Comparison of ENCODE assay signal across 25 cellular contexts in genomic region chr7:50497968-50498367, GRCh38. TPM values are rescaled to one million over a fixed set of nuclear protein-coding genes. Genes with fewer than 3 reads are reported as not detected.
A peak's percentile ranks its signal among the peaks of the same experiment; 100 is the strongest.
DNase-seq lines count a peak whose midpoint lies in the region; ATAC-seq and TF ChIP-seq lines count a peak whose summit lies in the region.
"Had no signal": no experiment of that assay in that cellular context is flagged by ENCODE, and none has a peak within 500 bp of the region (broad histone marks: within the 10 kb centered on the region; RNA-seq: fewer than 3 reads in every experiment).

No MANE protein-coding gene starts in this region.

- CTCF ChIA-PET in mammary epithelial cell (lab: Charles Lee; ENCODE audit: low non-redundant PET): no interaction called here

- in situ Hi-C loops in mammary epithelial cell (cut with MboI; ENCODE audit: low sequenced_read_pairs in 2 of 2): no loop called here

- H3K4me1 ChIP-seq in heart right ventricle (peaks cover 4 to 30% (median 22%) of the 10 kb centered on the region in 9 donors), mammary epithelial cell (ENCODE audit: insufficient read depth, low read length) (peaks cover 29% of the 10 kb centered on the region)
- H3K4me1 ChIP-seq: A549 had no signal

- WGBS in heart right ventricle, 2 donors: 64% methylated on average over 5 of the region's 5 CpGs
- 23% methylated on average over 5 of the region's 5 CpGs for WGBS in mammary epithelial cell (ENCODE audit: low coverage, missing lambda C conversion rate)

- H3K4me2 ChIP-seq in mammary epithelial cell (ENCODE audit: insufficient read depth, low read depth, low read length): no peak overlapping the region
- H3K4me2 ChIP-seq: A549, PC-9 had no signal

- dilution Hi-C loops in mammary epithelial cell (cut with HindIII; ENCODE audit: low sequenced_read_pairs): no loop called here

- intact Hi-C loops in left ventricle myocardium superior (cut with micrococcal nuclease): no loop called here
- intact Hi-C loops in heart right ventricle (cut with DNase I): no loop called here
- intact Hi-C loops in mammary epithelial cell (cut with micrococcal nuclease): no loop called here

- H3K79me2 ChIP-seq in mammary epithelial cell (ENCODE audit: insufficient read depth, low read length): no peaks in the 10 kb centered on the region

- H3K9ac ChIP-seq in mammary epithelial cell (ENCODE audit: insufficient read depth, low read length): no peak overlapping the region

- no peak overlapping the region for H2AFZ ChIP-seq in mammary epithelial cell (ENCODE audit: low read depth, low read length)
- H2AFZ ChIP-seq: PC-9 had no signal

- no peak for TF ChIP-seq CTCF in heart right ventricle (IDR thresholded peaks at IDR 0.05)
- TF ChIP-seq CTCF in mammary epithelial cell (conservative IDR thresholded peaks at IDR 0.05 in 1 of 2, IDR thresholded peaks at IDR 0.05 in 1 of 2; ENCODE audit: extremely low read depth in 1 of 2, insufficient read depth in 1 of 2, low read depth in 1 of 2, low read length in 2 of 2): no peak

- no peak overlapping the region for H3K27ac ChIP-seq in heart right ventricle
- no peak overlapping the region for H3K27ac ChIP-seq in mammary epithelial cell (ENCODE audit: insufficient read depth, low read depth, low read length)
- H3K27ac ChIP-seq: A549, PC-9 had no signal

- H3K9me3 ChIP-seq in heart right ventricle (no peaks in the 10 kb centered on the region), mammary epithelial cell (replicated peaks; ENCODE audit: insufficient read depth, low read length) (no peaks in the 10 kb centered on the region)
- H3K9me3 ChIP-seq: A549, transverse colon had no signal

- no peak overlapping the region for H3K4me3 ChIP-seq in heart right ventricle
- H3K4me3 ChIP-seq in mammary epithelial cell (replicated peaks in 1 of 3; ENCODE audit: insufficient read depth in 1 of 3, low read depth in 2 of 3, low read length in 3 of 3): no peak overlapping the region
- H3K4me3 ChIP-seq: A549, lung, PC-9, transverse colon had no signal

- H3K27me3 ChIP-seq in heart right ventricle: peaks cover 0 to 6% (median 0%) of the 10 kb centered on the region in 7 donors
- H3K27me3 ChIP-seq in mammary epithelial cell (ENCODE audit: insufficient read depth, low read length): no peaks in the 10 kb centered on the region
- H3K27me3 ChIP-seq: transverse colon had no signal

- peak; percentile 21 for ATAC-seq in left ventricle myocardium superior
- ATAC-seq in heart right ventricle: no peak
- no peak for ATAC-seq in GM19351 (IDR thresholded peaks at IDR 0.05; ENCODE audit: unreplicated experiment)
- ATAC-seq: A549; naive thymus-derived CD8-positive, alpha-beta T cell had no signal

- H3K36me3 ChIP-seq in heart right ventricle (no peaks in the 10 kb centered on the region), mammary epithelial cell (ENCODE audit: insufficient read depth, low read length) (no peaks in the 10 kb centered on the region)
- H3K36me3 ChIP-seq: transverse colon had no signal

- no peak for DNase-seq in left ventricle myocardium superior
- DNase-seq in heart right ventricle: no peak
- peak; percentile 48 for DNase-seq in mammary epithelial cell
- DNase-seq in iris pigment epithelial cell (ENCODE audit: low read depth): peak; percentile 77
- no peak for DNase-seq in Ammon's horn (ENCODE audit: low spot score)
- DNase-seq in DMS153 (lab: John Stamatoyannopoulos, UW): no peak
- no peak for DNase-seq in mucosa of gallbladder (ENCODE audit: low spot score)
- DNase-seq: activated CD4-positive, alpha-beta memory T cell treated with anti-CD3 and anti-CD28 coated beads, Interleukin-2, amount 10 ng/mL, durations not matched to agents 7 days and 5 days; activated T-cell treated with anti-CD3 and anti-CD28 coated beads, Interleukin-2, amount 50 U/mL, for 48 hours; CD8-positive, alpha-beta memory T cell; DND-41; effector CD4-positive, alpha-beta T cell; H7; KBM-7; naive thymus-derived CD8-positive, alpha-beta T cell; NCI-H1105 treated with DMSO at 0.1 percent for 48 hours; NCI-H69; PC-9; posterior cingulate gyrus; stimulated activated naive CD4-positive, alpha-beta T cell; SW 1271; transverse colon had no signal

- no peaks in the 10 kb centered on the region for H4K20me1 ChIP-seq in mammary epithelial cell (ENCODE audit: insufficient read depth, low read length)

- BruUV-seq in mammary epithelial cell (replicated peaks; lab: Mats Ljungman, UMichigan): no TSS peak

RNA-seq across cellular contexts. Expression of gene FIGNL1, which starts 47.8 kb away (rescaled TPM):
- 5.2 TPM for total RNA-seq in left ventricle myocardium superior
- 1 to 10 TPM; 4.0 to 6.6 (median 5.1) TPM for total RNA-seq in heart right ventricle
- polyA plus RNA-seq in heart right ventricle: 1 to 10 TPM; 1.7 to 4.8 TPM
- 10 to 100 TPM in 1 of 2 donors, 1 to 10 TPM in 1; 9.0 to 18.3 TPM for total RNA-seq in mammary epithelial cell
- polyA plus RNA-seq in mammary epithelial cell: 10.4 TPM
- 6.3 TPM for polyA minus RNA-seq in mammary epithelial cell
- 7.6 TPM for total RNA-seq in mucosa of gallbladder

Comparison
In these comparisons a context has a peak if more than half of its experiments do, and no peak if none do; other contexts are left out.
1. DNase-seq: peak in mammary epithelial cell (single experiment) and iris pigment epithelial cell (single experiment); none in left ventricle myocardium superior (single experiment), heart right ventricle (0 of 2), Ammon's horn (single experiment), DMS153 (single experiment) and mucosa of gallbladder (single experiment).